ENCODE assay signal across 25 cellular contexts in genomic region chr11:74023291-74023690, GRCh38. TPM values are rescaled to one million over a fixed set of nuclear protein-coding genes. Genes with fewer than 3 reads are reported as not detected.
DNase-seq lines count a peak whose midpoint lies in the region; ATAC-seq and TF ChIP-seq lines count a peak whose summit lies in the region.
"Had no signal": no experiment of that assay in that cellular context is flagged by ENCODE, and none has a peak within 500 bp of the region (broad histone marks: within the 10 kb centered on the region; RNA-seq: fewer than 3 reads in every experiment).

No MANE protein-coding gene starts in this region.

- no peaks in the 10 kb centered on the region for H3K9me3 Mint-ChIP-seq in CD4-positive, CD25-positive, alpha-beta regulatory T cell
- H3K9me3 Mint-ChIP-seq in activated T-helper 17 cell treated with anti-CD3 and anti-CD28 coated beads, Interleukin-2, amount 50 U/mL, for 72 hours, result no peaks in the 10 kb centered on the region
- no peaks in the 10 kb centered on the region for H3K9me3 Mint-ChIP-seq in nephron progenitor cell
- H3K9me3 Mint-ChIP-seq: CD8-positive, alpha-beta memory T cell; neural progenitor cell; stimulated activated naive B cell treated with anti-CD40 and anti-IgM and Interleukin-4, amounts not matched to agents 10 μg/mL and 1 μg/mL and 100 μg/mL, for 72 hours; T-helper 2 cell treated with Interferon-gamma antibody and Interleukin-4, amounts not matched to agents 5 μg/mL and 100 μg/mL, for 36 hours had no signal

- peaks cover 2% of the 10 kb centered on the region for H3K36me3 ChIP-seq in CD4-positive, CD25-positive, alpha-beta regulatory T cell (ENCODE audit: control insufficient read depth, insufficient read depth, low read length)
- H3K36me3 ChIP-seq: cardiac muscle cell, HAP-1, neural progenitor cell, Peyer's patch had no signal

- no peak for DNase-seq in CD4-positive, CD25-positive, alpha-beta regulatory T cell
- peak; percentile 76 for DNase-seq in MV-4-11 (lab: John Stamatoyannopoulos, UW)
- no peak for DNase-seq in nephron progenitor cell
- DNase-seq in stimulated activated naive CD4-positive, alpha-beta T cell (lab: John Stamatoyannopoulos, UW), result no peak
- DNase-seq in EL, result no peak
- DNase-seq in NCI-H2081 (lab: John Stamatoyannopoulos, UW), result no peak
- DNase-seq in NCI-H2227 (lab: John Stamatoyannopoulos, UW; ENCODE audit: unreplicated experiment), result no peak
- DNase-seq: activated CD4-positive, alpha-beta T cell treated with anti-CD3 and anti-CD28 coated beads, Interleukin-2, amount 50 U/mL, for 4 hours; activated naive CD4-positive, alpha-beta T cell; CD8-positive, alpha-beta memory T cell; dorsolateral prefrontal cortex; GDM1; heart left ventricle; NCI-H2081 treated with DMSO at 0.1 percent for 48 hours; NCI-H446; Peyer's patch; psoas muscle; stimulated activated naive B cell treated with anti-CD40 and anti-IgM and Interleukin-4, amounts not matched to agents 10 μg/mL and 1 μg/mL and 100 μg/mL, for 72 hours; tibial artery had no signal

- no peak overlapping the region for H3K4me3 ChIP-seq in CD4-positive, CD25-positive, alpha-beta regulatory T cell (ENCODE audit: low read depth, low read length)
- H3K4me3 ChIP-seq: cardiac muscle cell, dorsolateral prefrontal cortex, HAP-1, heart left ventricle, K562, neural progenitor cell, Peyer's patch, psoas muscle, tibial artery had no signal

- ATAC-seq in CD4-positive, CD25-positive, alpha-beta regulatory T cell (ENCODE audit: low read depth in 2 of 2), result no peak
- ATAC-seq in activated T-helper 17 cell treated with anti-CD3 and anti-CD28 coated beads, Interleukin-2, amount 50 U/mL, for 72 hours (replicated peaks), result no peak
- ATAC-seq: heart left ventricle; K562; psoas muscle; stimulated activated naive B cell treated with anti-CD40 and anti-IgM and Interleukin-4, amounts not matched to agents 10 μg/mL and 1 μg/mL and 100 μg/mL, for 72 hours had no signal

- no peaks in the 10 kb centered on the region for H3K27me3 ChIP-seq in CD4-positive, CD25-positive, alpha-beta regulatory T cell (ENCODE audit: control insufficient read depth, insufficient read depth, low read length)
- H3K27me3 ChIP-seq: cardiac muscle cell, dorsolateral prefrontal cortex, heart left ventricle, neural progenitor cell, Peyer's patch, tibial artery had no signal

- peaks cover 0 to 15% (median 12%) of the 10 kb centered on the region in 4 donors for H3K4me1 Mint-ChIP-seq in CD4-positive, CD25-positive, alpha-beta regulatory T cell
- H3K4me1 Mint-ChIP-seq in activated T-helper 17 cell treated with anti-CD3 and anti-CD28 coated beads, Interleukin-2, amount 50 U/mL, for 72 hours, result peaks cover 26% of the 10 kb centered on the region
- H3K4me1 Mint-ChIP-seq in nephron progenitor cell, result peaks cover 8% of the 10 kb centered on the region
- H3K4me1 Mint-ChIP-seq: neural progenitor cell had no signal

- peaks cover 20% of the 10 kb centered on the region for H3K36me3 Mint-ChIP-seq in CD4-positive, CD25-positive, alpha-beta regulatory T cell
- H3K36me3 Mint-ChIP-seq in activated T-helper 17 cell treated with anti-CD3 and anti-CD28 coated beads, Interleukin-2, amount 50 U/mL, for 72 hours (ENCODE audit: low read depth), result peaks cover 21% of the 10 kb centered on the region
- H3K36me3 Mint-ChIP-seq in nephron progenitor cell (ENCODE audit: low read depth), result peaks cover 24% of the 10 kb centered on the region

- TF ChIP-seq CTCF in nephron progenitor cell (IDR thresholded peaks at IDR 0.05), result no peak

- peaks cover 28% of the 10 kb centered on the region for H3K4me1 ChIP-seq in CD4-positive, CD25-positive, alpha-beta regulatory T cell (ENCODE audit: control insufficient read depth, insufficient read depth, low read length, poor library complexity, severe bottlenecking)
- H3K4me1 ChIP-seq: HAP-1, neural progenitor cell had no signal

- no peak overlapping the region for H3K4me3 Mint-ChIP-seq in CD4-positive, CD25-positive, alpha-beta regulatory T cell
- peak overlapping the region; percentile 29 for H3K4me3 Mint-ChIP-seq in activated T-helper 17 cell treated with anti-CD3 and anti-CD28 coated beads, Interleukin-2, amount 50 U/mL, for 72 hours
- H3K4me3 Mint-ChIP-seq in nephron progenitor cell, result no peak overlapping the region
- H3K4me3 Mint-ChIP-seq: CD8-positive, alpha-beta memory T cell; neural progenitor cell; stimulated activated naive B cell treated with anti-CD40 and anti-IgM and Interleukin-4, amounts not matched to agents 10 μg/mL and 1 μg/mL and 100 μg/mL, for 72 hours; T-helper 2 cell treated with Interferon-gamma antibody and Interleukin-4, amounts not matched to agents 5 μg/mL and 100 μg/mL, for 36 hours had no signal

- peak overlapping the region in 2 of 3 donors; percentile 37 to 85 for H3K27ac Mint-ChIP-seq in CD4-positive, CD25-positive, alpha-beta regulatory T cell
- H3K27ac Mint-ChIP-seq in activated T-helper 17 cell treated with anti-CD3 and anti-CD28 coated beads, Interleukin-2, amount 50 U/mL, for 72 hours, result peak overlapping the region; percentile 86
- peak overlapping the region; percentile 8 for H3K27ac Mint-ChIP-seq in nephron progenitor cell
- H3K27ac Mint-ChIP-seq: neural progenitor cell; stimulated activated naive B cell treated with anti-CD40 and anti-IgM and Interleukin-4, amounts not matched to agents 10 μg/mL and 1 μg/mL and 100 μg/mL, for 72 hours; T-helper 2 cell treated with Interferon-gamma antibody and Interleukin-4, amounts not matched to agents 5 μg/mL and 100 μg/mL, for 36 hours had no signal

- H3K27me3 Mint-ChIP-seq in CD4-positive, CD25-positive, alpha-beta regulatory T cell, result no peaks in the 10 kb centered on the region
- no peaks in the 10 kb centered on the region for H3K27me3 Mint-ChIP-seq in activated T-helper 17 cell treated with anti-CD3 and anti-CD28 coated beads, Interleukin-2, amount 50 U/mL, for 72 hours
- no peaks in the 10 kb centered on the region for H3K27me3 Mint-ChIP-seq in nephron progenitor cell (ENCODE audit: low read depth, poor library complexity)
- H3K27me3 Mint-ChIP-seq: CD8-positive, alpha-beta memory T cell; stimulated activated naive B cell treated with anti-CD40 and anti-IgM and Interleukin-4, amounts not matched to agents 10 μg/mL and 1 μg/mL and 100 μg/mL, for 72 hours had no signal

- no peaks in the 10 kb centered on the region for H3K9me3 ChIP-seq in CD4-positive, CD25-positive, alpha-beta regulatory T cell (ENCODE audit: control insufficient read depth in 2 of 2, low read length in 2 of 2)
- H3K9me3 ChIP-seq: HAP-1, heart left ventricle, Peyer's patch, psoas muscle, tibial artery had no signal

- H3K27ac ChIP-seq in CD4-positive, CD25-positive, alpha-beta regulatory T cell (ENCODE audit: insufficient read depth, low read length, poor library complexity, severe bottlenecking), result no peak overlapping the region
- H3K27ac ChIP-seq: cardiac muscle cell, neural progenitor cell, psoas muscle, tibial artery had no signal

RNA-seq across cellular contexts. Expression of gene UCP3, which starts 14.4 kb away (rescaled TPM):
- 5.6 TPM for total RNA-seq in CD4-positive, CD25-positive, alpha-beta regulatory T cell
- under 1 TPM; 0.16 to 0.34 (median 0.24) TPM for polyA plus RNA-seq in CD4-positive, CD25-positive, alpha-beta regulatory T cell
- total RNA-seq in activated T-helper 17 cell treated with anti-CD3 and anti-CD28 coated beads, Interleukin-2, amount 50 U/mL, for 72 hours, result 1 to 10 TPM; 4.3 to 6.6 TPM

RNA-seq across cellular contexts. Expression of gene UCP2, which starts 40.6 kb away (rescaled TPM):
- total RNA-seq in CD4-positive, CD25-positive, alpha-beta regulatory T cell, result 850 TPM
- 1,000 to 10,000 TPM; 1,262 to 2,276 (median 1,740) TPM for polyA plus RNA-seq in CD4-positive, CD25-positive, alpha-beta regulatory T cell
- total RNA-seq in activated T-helper 17 cell treated with anti-CD3 and anti-CD28 coated beads, Interleukin-2, amount 50 U/mL, for 72 hours, result 100 to 1,000 TPM; 199 to 269 TPM

Comparison
In these comparisons a context has a peak if more than half of its experiments do, and no peak if none do; other contexts are left out.
1. H3K27ac Mint-ChIP-seq: peak in every context shown above with its lines; median percentile 86 in activated T-helper 17 cell treated with anti-CD3 and anti-CD28 coated beads, Interleukin-2, amount 50 U/mL, for 72 hours; 61 in CD4-positive, CD25-positive, alpha-beta regulatory T cell; 8 in nephron progenitor cell.